Comparison of ENCODE assay signal across 11 cellular contexts in the genomic region with DNA sequence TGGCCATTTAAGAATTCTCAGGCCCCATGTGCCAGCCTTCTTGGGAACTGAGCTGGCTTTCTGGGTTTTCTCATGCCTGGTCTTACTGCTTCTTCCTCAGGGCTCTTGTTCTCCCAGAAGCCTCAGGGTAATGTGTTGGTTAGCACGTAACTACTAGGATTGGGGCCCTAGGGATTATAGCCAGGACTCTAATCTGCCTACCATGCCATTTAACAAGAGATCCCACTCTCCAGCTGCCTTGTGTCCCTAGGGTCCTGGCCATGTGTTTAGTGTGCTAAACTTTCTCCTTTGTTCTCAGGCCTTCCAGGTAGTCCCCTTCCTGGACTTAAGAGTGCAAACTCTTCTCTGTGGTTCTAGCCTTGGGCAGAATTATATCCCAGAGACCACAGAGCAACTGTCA. TPM values are rescaled to one million over a fixed set of nuclear protein-coding genes. Genes with fewer than 3 reads are reported as not detected.
DNase-seq lines count a peak whose midpoint lies in the region; ATAC-seq and TF ChIP-seq lines count a peak whose summit lies in the region.
"Had no signal": no experiment of that assay in that cellular context is flagged by ENCODE, and none has a peak within 500 bp of the region (broad histone marks: within the 10 kb centered on the region; RNA-seq: fewer than 3 reads in every experiment).

No MANE protein-coding gene starts in this region.

- H3K4me1 Mint-ChIP-seq in activated T-cell treated with anti-CD3 and anti-CD28 coated beads, Interleukin-2, amount 50 U/mL, for 24 hours (ENCODE audit: low read depth) = peaks cover 78% of the 10 kb centered on the region
- peaks cover 76% of the 10 kb centered on the region for H3K4me1 Mint-ChIP-seq in activated naive CD8-positive, alpha-beta T cell treated with anti-CD3 and anti-CD28 coated beads, Interleukin-2, amount 50 U/mL, for 24 hours

- H3K27me3 Mint-ChIP-seq in activated T-cell treated with anti-CD3 and anti-CD28 coated beads, Interleukin-2, amount 50 U/mL, for 24 hours = no peaks in the 10 kb centered on the region
- no peaks in the 10 kb centered on the region for H3K27me3 Mint-ChIP-seq in activated naive CD8-positive, alpha-beta T cell treated with anti-CD3 and anti-CD28 coated beads, Interleukin-2, amount 50 U/mL, for 24 hours

- H3K27ac ChIP-seq in lower lobe of right lung (peak overlapping the region; percentile 96), tibial artery (peak overlapping the region; percentile 86 to 92)

- H3K27me3 ChIP-seq in lower lobe of right lung (ENCODE audit: low read depth) (no peaks in the 10 kb centered on the region), tibial artery (no peaks in the 10 kb centered on the region)

- ATAC-seq in activated naive CD8-positive, alpha-beta T cell treated with anti-CD3 and anti-CD28 coated beads, Interleukin-2, amount 50 U/mL, for 24 hours = no peak
- ATAC-seq in lower lobe of right lung = no peak
- ATAC-seq in GM21528 (IDR thresholded peaks at IDR 0.05; ENCODE audit: low FRiP score, unreplicated experiment) = no peak
- no peak for ATAC-seq in GM18870 (IDR thresholded peaks at IDR 0.05; ENCODE audit: unreplicated experiment)

- H3K36me3 Mint-ChIP-seq in activated T-cell treated with anti-CD3 and anti-CD28 coated beads, Interleukin-2, amount 50 U/mL, for 24 hours (ENCODE audit: low read depth) = peaks cover 86% of the 10 kb centered on the region
- peaks cover 54% of the 10 kb centered on the region for H3K36me3 Mint-ChIP-seq in activated naive CD8-positive, alpha-beta T cell treated with anti-CD3 and anti-CD28 coated beads, Interleukin-2, amount 50 U/mL, for 24 hours (ENCODE audit: low read depth)

- peak overlapping the region; percentile 87 for H3K4me3 Mint-ChIP-seq in activated T-cell treated with anti-CD3 and anti-CD28 coated beads, Interleukin-2, amount 50 U/mL, for 24 hours
- peak overlapping the region; percentile 87 for H3K4me3 Mint-ChIP-seq in activated naive CD8-positive, alpha-beta T cell treated with anti-CD3 and anti-CD28 coated beads, Interleukin-2, amount 50 U/mL, for 24 hours

- H3K4me3 ChIP-seq in lower lobe of right lung (no peak overlapping the region), tibial artery (no peak overlapping the region)
- H3K4me3 ChIP-seq: HAP-1 had no signal

- H3K27ac Mint-ChIP-seq in activated T-cell treated with anti-CD3 and anti-CD28 coated beads, Interleukin-2, amount 50 U/mL, for 24 hours = peak overlapping the region; percentile 98
- peak overlapping the region; percentile 96 for H3K27ac Mint-ChIP-seq in activated naive CD8-positive, alpha-beta T cell treated with anti-CD3 and anti-CD28 coated beads, Interleukin-2, amount 50 U/mL, for 24 hours

- H3K9me3 Mint-ChIP-seq in activated T-cell treated with anti-CD3 and anti-CD28 coated beads, Interleukin-2, amount 50 U/mL, for 24 hours = no peaks in the 10 kb centered on the region
- H3K9me3 Mint-ChIP-seq in activated naive CD8-positive, alpha-beta T cell treated with anti-CD3 and anti-CD28 coated beads, Interleukin-2, amount 50 U/mL, for 24 hours = no peaks in the 10 kb centered on the region

- H3K9me3 ChIP-seq in lower lobe of right lung (no peaks in the 10 kb centered on the region), tibial artery (no peaks in the 10 kb centered on the region)
- H3K9me3 ChIP-seq: HAP-1 had no signal

- intact Hi-C loops in lower lobe of right lung (cut with DNase I) = no loop called here
- intact Hi-C loops in tibial artery (cut with DNase I; ENCODE audit: low total_unique reads) = loop anchor here (5.0 kb wide), 1 partner anchor 1340 kb away; no protein-coding TSS in a partner anchor

- no peak for DNase-seq in activated T-cell treated with anti-CD3 and anti-CD28 coated beads, Interleukin-2, amount 50 U/mL, for 24 hours
- no peak for DNase-seq in activated T-cell treated with anti-CD3 and anti-CD28 coated beads for 4 hours
- DNase-seq in activated naive CD8-positive, alpha-beta T cell treated with anti-CD3 and anti-CD28 coated beads, Interleukin-2, amount 50 U/mL, for 24 hours = no peak
- DNase-seq in lower lobe of right lung = no peak
- DNase-seq in tibial artery = no peak
- DNase-seq in NOMO-1 treated with DMSO at 0.1 percent for 48 hours (lab: John Stamatoyannopoulos, UW; ENCODE audit: unreplicated experiment) = no peak
- DNase-seq: stimulated activated CD4-positive, alpha-beta T cell treated with anti-CD3 and anti-CD28 coated beads, Interleukin-4, amount 100 ng/mL, for 4 hours had no signal

- H3K4me1 ChIP-seq in lower lobe of right lung (peaks cover 73% of the 10 kb centered on the region), tibial artery (peaks cover 0 to 70% (median 60%) of the 10 kb centered on the region in 4 donors)

- H3K36me3 ChIP-seq in lower lobe of right lung (peaks cover 22% of the 10 kb centered on the region), tibial artery (no peaks in the 10 kb centered on the region)

- no peak for TF ChIP-seq CTCF in lower lobe of right lung (IDR thresholded peaks at IDR 0.05)
- no peak for TF ChIP-seq CTCF in tibial artery (IDR thresholded peaks at IDR 0.05)

RNA-seq across cellular contexts. Expression of a gene that starts 2.2 kb away (rescaled TPM):
- total RNA-seq in lower lobe of right lung = 204 TPM

RNA-seq across cellular contexts. Expression of a gene that starts 28.7 kb away (rescaled TPM):
- 65.1 TPM for total RNA-seq in lower lobe of right lung

RNA-seq across cellular contexts. Expression of a gene that starts 40.0 kb away (rescaled TPM):
- total RNA-seq in lower lobe of right lung = 541 TPM
- total RNA-seq: NCI-H460 had no signal

RNA-seq across cellular contexts. Expression of a gene that starts 43.7 kb away (rescaled TPM):
- 10.2 TPM for total RNA-seq in lower lobe of right lung
